In genomic region chr1:167599839-167600581, GRCh38 we compare ENCODE assay signal across 1 cellular context.
TF ChIP-seq lines count a peak whose summit lies in the region.

No MANE protein-coding gene starts in this region.

TF ChIP-seq in K562, 482 proteins besides CTCF, POLR2A, EP300 and RAD21 (continued from another document and continues in another):
- TF ChIP-seq ZNF217 (CRISPR knock-in tag; IDR thresholded peaks at IDR 0.05) (no peak), ZNF766 (CRISPR knock-in tag; conservative IDR thresholded peaks at IDR 0.05) (no peak), FOXA1 (IDR thresholded peaks at IDR 0.05; ENCODE audit: borderline replicate concordance) (no peak), POLR2H (tag; IDR thresholded peaks at IDR 0.05; ENCODE audit: low read depth) (no peak), POLR2G (IDR thresholded peaks at IDR 0.05; ENCODE audit: low read depth, low read length) (no peak), FOS (IDR thresholded peaks at IDR 0.05; ENCODE audit: extremely low read depth, insufficient read length) (no peak), FOXP1 (CRISPR knock-in tag; IDR thresholded peaks at IDR 0.05) (no peak), ARID3A (IDR thresholded peaks at IDR 0.05; ENCODE audit: borderline replicate concordance, low read depth, low read length) (no peak; the same call in 1 of the 2 replicates), E2F5 (CRISPR knock-in tag; IDR thresholded peaks at IDR 0.05) (no peak), ZNF780A (CRISPR knock-in tag; IDR thresholded peaks at IDR 0.05) (no peak), ELK1 (CRISPR knock-in tag; IDR thresholded peaks at IDR 0.05) (no peak), GTF2E2 (tag; IDR thresholded peaks at IDR 0.05) (no peak), MCM3 (IDR thresholded peaks at IDR 0.05) (no peak), ESRRA (IDR thresholded peaks at IDR 0.05; ENCODE audit: borderline replicate concordance, low read depth) (no peak; the same call in 1 of the 2 replicates), ATF7 (IDR thresholded peaks at IDR 0.05) (peak; percentile 97), ASH1L (IDR thresholded peaks at IDR 0.05; ENCODE audit: borderline replicate concordance, low read depth, partially characterized antibody) (no peak), TSC22D4 (tag; IDR thresholded peaks at IDR 0.05) (no peak), ZNF347 (CRISPR knock-in tag; IDR thresholded peaks at IDR 0.05; ENCODE audit: low read depth) (no peak), NR2F6 (CRISPR knock-in tag; IDR thresholded peaks at IDR 0.05) (0 out of 2 replicates have a peak, but pooled peaks have one; percentile 13), ZC3H11A (IDR thresholded peaks at IDR 0.05; ENCODE audit: low read depth, low read length) (no peak), MTA3 (IDR thresholded peaks at IDR 0.05; ENCODE audit: borderline replicate concordance) (peak; percentile 51; the same call in 1 of the 2 replicates), PATZ1 (CRISPR knock-in tag; IDR thresholded peaks at IDR 0.05; ENCODE audit: borderline replicate concordance) (no peak), BCL6 (CRISPR knock-in tag; IDR thresholded peaks at IDR 0.05) (no peak), ZNF354B (CRISPR knock-in tag; IDR thresholded peaks at IDR 0.05) (no peak), ATF2 (CRISPR knock-in tag; IDR thresholded peaks at IDR 0.05) (no peak), AFF4 (CRISPR knock-in tag; IDR thresholded peaks at IDR 0.05) (no peak), CHAMP1 (IDR thresholded peaks at IDR 0.05) (0 out of 2 replicates have a peak, but pooled peaks have one; percentile 62), MEF2A (IDR thresholded peaks at IDR 0.05; ENCODE audit: control insufficient read depth, low read depth, low read length) (no peak), MEIS2 (IDR thresholded peaks at IDR 0.05; ENCODE audit: partially characterized antibody) (peak; percentile 27), MXI1 (IDR thresholded peaks at IDR 0.05; ENCODE audit: low read depth, low read length) (no peak), GTF2F1 (IDR thresholded peaks at IDR 0.05; ENCODE audit: low read depth, low read length) (no peak), CREB5 (CRISPR knock-in tag; IDR thresholded peaks at IDR 0.05) (no peak), RAD51 (IDR thresholded peaks at IDR 0.05; ENCODE audit: borderline replicate concordance, low read depth) (no peak), ATF3 (IDR thresholded peaks at IDR 0.05) (peak; percentile 97), ATF3 (CRISPR knock-in tag; conservative IDR thresholded peaks at IDR 0.05) (peak; percentile 84), L3MBTL2 (IDR thresholded peaks at IDR 0.05) (peak; percentile 60), SAP30 (IDR thresholded peaks at IDR 0.05; ENCODE audit: borderline replicate concordance, insufficient read depth, low read depth, low read length, poor library complexity, severe bottlenecking) (no peak), CGGBP1 (CRISPR knock-in tag; IDR thresholded peaks at IDR 0.05) (no peak), ZNF79 (CRISPR knock-in tag; IDR thresholded peaks at IDR 0.05; ENCODE audit: low read depth) (no peak), TAL1 (IDR thresholded peaks at IDR 0.05) (no peak), SP1 (CRISPR knock-in tag; IDR thresholded peaks at IDR 0.05) (0 out of 2 replicates have a peak, but pooled peaks have one; percentile 32), ARID3B (CRISPR knock-in tag; IDR thresholded peaks at IDR 0.05; ENCODE audit: borderline replicate concordance) (no peak), MAZ (CRISPR knock-in tag; conservative IDR thresholded peaks at IDR 0.05 in 1 of 2, IDR thresholded peaks at IDR 0.05 in 1 of 2) (0 out of 4 replicates have a peak, but pooled peaks of 1 of the 2 experiments have one; percentile 54), FOXM1 (IDR thresholded peaks at IDR 0.05; ENCODE audit: low read depth) (0 out of 2 replicates have a peak, but pooled peaks have one; percentile 9), FOXM1 (CRISPR knock-in tag; IDR thresholded peaks at IDR 0.05; ENCODE audit: low read depth) (no peak), SMARCE1 (IDR thresholded peaks at IDR 0.05) (peak; percentile 62; the same call in 1 of the 2 replicates), NFE2L1 (tag; IDR thresholded peaks at IDR 0.05; ENCODE audit: borderline replicate concordance, low read depth) (no peak), COPS2 (conservative IDR thresholded peaks at IDR 0.05) (no peak), THRAP3 (IDR thresholded peaks at IDR 0.05; ENCODE audit: borderline replicate concordance) (no peak), ZNF184 (CRISPR knock-in tag; IDR thresholded peaks at IDR 0.05) (no peak), HDAC6 (IDR thresholded peaks at IDR 0.05; ENCODE audit: low read depth, low read length) (no peak)
